Comparison of ENCODE assay signal across 10 cellular contexts in genomic region chr9:37187713-37188439, GRCh38.
A peak's percentile ranks its signal among the peaks of the same experiment; 100 is the strongest.
DNase-seq lines count a peak whose midpoint lies in the region; ATAC-seq, FAIRE-seq and TF ChIP-seq lines count a peak whose summit lies in the region.
"Had no signal": no experiment of that assay in that cellular context is flagged by ENCODE, and none has a peak within 500 bp of the region (broad histone marks: within the 10 kb centered on the region; RNA-seq: fewer than 3 reads in every experiment).

No MANE protein-coding gene starts in this region.

- H3K4me3 Mint-ChIP-seq in activated CD8-positive, alpha-beta memory T cell treated with anti-CD3 and anti-CD28 coated beads, Interleukin-2, amount 10 ng/mL, durations not matched to agents 7 days and 5 days = peak overlapping the region; percentile 55

- peaks cover 6% of the 10 kb centered on the region; the same call in 1 of the 2 replicates for H3F3A ChIP-seq in OCI-LY1 (ENCODE audit: insufficient read depth, low read length)

- H3K4me1 Mint-ChIP-seq in activated CD8-positive, alpha-beta memory T cell treated with anti-CD3 and anti-CD28 coated beads, Interleukin-2, amount 10 ng/mL, durations not matched to agents 7 days and 5 days = peaks cover 23% of the 10 kb centered on the region

- H3K4me3 ChIP-seq in OCI-LY1 (ENCODE audit: low read depth, low read length, poor library complexity, severe bottlenecking) = peak overlapping the region; percentile 45
- H3K4me3 ChIP-seq in skeletal muscle satellite cell (ENCODE audit: low read length) = peak overlapping the region; percentile 29
- no peak overlapping the region for H3K4me3 ChIP-seq in pancreas

- H3K36me3 ChIP-seq in OCI-LY1 (ENCODE audit: insufficient read depth, low read length) = peaks cover 86% of the 10 kb centered on the region
- no peaks in the 10 kb centered on the region for H3K36me3 ChIP-seq in skeletal muscle satellite cell (ENCODE audit: insufficient read depth, low read length)
- H3K36me3 ChIP-seq in pancreas = no peaks in the 10 kb centered on the region

- 95 to 97% methylated on average over 5 of the region's 5 CpGs for WGBS in pancreas, 2 donors

- ATAC-seq in activated CD8-positive, alpha-beta memory T cell treated with anti-CD3 and anti-CD28 coated beads, Interleukin-2, amount 10 ng/mL, durations not matched to agents 7 days and 5 days = peak; percentile 80
- ATAC-seq in HG02678 (IDR thresholded peaks at IDR 0.05; ENCODE audit: unreplicated experiment) (peak; percentile 82), pancreas (no peak)

- H3K79me2 ChIP-seq in OCI-LY1 (ENCODE audit: insufficient read depth, low read length) = peaks cover 55% of the 10 kb centered on the region

- H3K27me3 Mint-ChIP-seq in activated CD8-positive, alpha-beta memory T cell treated with anti-CD3 and anti-CD28 coated beads, Interleukin-2, amount 10 ng/mL, durations not matched to agents 7 days and 5 days = no peaks in the 10 kb centered on the region

- peak overlapping the region; percentile 50 for H3K9ac ChIP-seq in OCI-LY1 (ENCODE audit: low read length)
- no peak overlapping the region for H3K9ac ChIP-seq in skeletal muscle satellite cell (ENCODE audit: low read depth, low read length)

- H3K27ac Mint-ChIP-seq in activated CD8-positive, alpha-beta memory T cell treated with anti-CD3 and anti-CD28 coated beads, Interleukin-2, amount 10 ng/mL, durations not matched to agents 7 days and 5 days = peak overlapping the region; percentile 89

- no peak overlapping the region for H2AFZ ChIP-seq in OCI-LY1 (ENCODE audit: low read length)

- peaks cover 29% of the 10 kb centered on the region for H3K36me3 Mint-ChIP-seq in activated CD8-positive, alpha-beta memory T cell treated with anti-CD3 and anti-CD28 coated beads, Interleukin-2, amount 10 ng/mL, durations not matched to agents 7 days and 5 days

- FAIRE-seq in pancreas (lab: Jason Lieb, UNC) = no peak
- FAIRE-seq: bronchial epithelial cell had no signal

- CTCF ChIA-PET in activated CD8-positive, alpha-beta memory T cell treated with anti-CD3 and anti-CD28 coated beads, Interleukin-2, amount 10 ng/mL, durations not matched to agents 7 days and 5 days (lab: Charles Lee) = no interaction called here

- H3K9me3 ChIP-seq in OCI-LY1 (ENCODE audit: low read length) = no peaks in the 10 kb centered on the region
- H3K9me3 ChIP-seq in skeletal muscle satellite cell (replicated peaks; ENCODE audit: low read length) = no peaks in the 10 kb centered on the region
- H3K9me3 ChIP-seq in pancreas = no peaks in the 10 kb centered on the region

- intact Hi-C loops in pancreas (cut with DNase I) = no loop called here

- H3K27ac ChIP-seq in OCI-LY1 (ENCODE audit: low read depth, low read length, poor library complexity, severe bottlenecking) (peak overlapping the region; percentile 85), pancreas (no peak overlapping the region)

- no peaks in the 10 kb centered on the region for H3K9me2 ChIP-seq in OCI-LY1 (ENCODE audit: low read depth, low read length)

- no peak for DNase-seq in activated CD8-positive, alpha-beta memory T cell treated with anti-CD3 and anti-CD28 coated beads, Interleukin-2, amount 10 ng/mL, durations not matched to agents 7 days and 5 days
- DNase-seq in activated CD8-positive, alpha-beta memory T cell treated with anti-CD3 and anti-CD28 coated beads for 24 hours = no peak
- DNase-seq in NCI-H2196 treated with DMSO at 0.1 percent for 48 hours (lab: John Stamatoyannopoulos, UW; ENCODE audit: unreplicated experiment) = no peak
- no peak for DNase-seq in pancreas
- DNase-seq in OCI-M2 (lab: John Stamatoyannopoulos, UW; ENCODE audit: unreplicated experiment) = no peak
- DNase-seq: NCI-H1105 had no signal

- peak overlapping the region; percentile 67 for H3K4me2 ChIP-seq in OCI-LY1 (ENCODE audit: low read length)
- peak overlapping the region; percentile 9 for H3K4me2 ChIP-seq in skeletal muscle satellite cell (ENCODE audit: low read length)

- TF ChIP-seq CTCF in OCI-LY1 (IDR thresholded peaks at IDR 0.05; ENCODE audit: low read length) (no peak), pancreas (IDR thresholded peaks at IDR 0.05) (no peak)

- no peaks in the 10 kb centered on the region for H3K27me3 ChIP-seq in OCI-LY1 (ENCODE audit: insufficient read depth, low read length)
- no peaks in the 10 kb centered on the region for H3K27me3 ChIP-seq in skeletal muscle satellite cell (ENCODE audit: control insufficient read depth, insufficient read depth, low read length)
- H3K27me3 ChIP-seq in pancreas = no peaks in the 10 kb centered on the region

- H3K9me3 Mint-ChIP-seq in activated CD8-positive, alpha-beta memory T cell treated with anti-CD3 and anti-CD28 coated beads, Interleukin-2, amount 10 ng/mL, durations not matched to agents 7 days and 5 days (ENCODE audit: low read depth) = peaks cover 2% of the 10 kb centered on the region

- H3K4me1 ChIP-seq in OCI-LY1 (ENCODE audit: insufficient read depth, low read length, severe bottlenecking) = peaks cover 64% of the 10 kb centered on the region
- peaks cover 8% of the 10 kb centered on the region for H3K4me1 ChIP-seq in skeletal muscle satellite cell (ENCODE audit: control insufficient read depth, insufficient read depth, low read length)
- H3K4me1 ChIP-seq in pancreas = no peaks in the 10 kb centered on the region

- H4K20me1 ChIP-seq in OCI-LY1 (ENCODE audit: insufficient read depth, low read length) = no peaks in the 10 kb centered on the region

Comparison
In these comparisons a context has a peak if more than half of its experiments do, and no peak if none do; other contexts are left out.
1. ATAC-seq: peak in activated CD8-positive, alpha-beta memory T cell treated with anti-CD3 and anti-CD28 coated beads, Interleukin-2, amount 10 ng/mL, durations not matched to agents 7 days and 5 days (single experiment) and HG02678 (single experiment); none in pancreas (0 of 4).
2. H3K4me3 ChIP-seq: peak in OCI-LY1 (single experiment) and skeletal muscle satellite cell (single experiment); none in pancreas (0 of 4).